Comparison of ENCODE assay signal across 21 cellular contexts in the genomic region with DNA sequence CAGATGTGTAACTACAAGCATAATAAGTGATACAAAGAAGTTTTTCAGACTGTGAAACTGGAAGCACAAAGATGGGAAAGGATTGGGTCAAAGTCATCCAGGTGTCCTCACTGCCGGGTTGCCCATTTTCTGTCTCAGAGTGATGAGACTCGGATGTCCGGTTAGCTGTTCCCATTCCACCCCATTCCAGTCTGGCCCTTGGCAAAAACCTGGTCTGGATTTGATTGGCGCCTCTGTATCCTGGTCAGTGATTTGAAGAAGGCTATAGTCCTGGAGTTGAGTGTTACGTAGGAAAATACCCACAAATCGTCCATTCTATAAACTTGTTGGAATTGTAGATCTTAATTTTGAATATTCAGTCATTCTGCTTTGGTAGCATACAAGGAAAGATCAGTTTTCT. TPM values are rescaled to one million over a fixed set of nuclear protein-coding genes. Genes with fewer than 3 reads are reported as not detected.
"Had no signal": no experiment of that assay in that cellular context is flagged by ENCODE, and none has a peak within 500 bp of the region (broad histone marks: within the 10 kb centered on the region; RNA-seq: fewer than 3 reads in every experiment).

No MANE protein-coding gene starts in this region.

- H3K4me3 Mint-ChIP-seq: activated CD4-positive, alpha-beta memory T cell treated with anti-CD3 and anti-CD28 coated beads for 36 hours; activated CD8-positive, alpha-beta memory T cell treated with anti-CD3 and anti-CD28 coated beads, Interleukin-2, amount 10 ng/mL, durations not matched to agents 7 days and 5 days; activated naive CD4-positive, alpha-beta T cell treated with anti-CD3 and anti-CD28 coated beads, Interleukin-2, amount 50 U/mL, for 24 hours; nephron; stimulated activated effector memory CD8-positive, alpha-beta T cell treated with anti-CD3 and anti-CD28 coated beads, Interleukin-12 subunit alpha, Interleukin-12 subunit beta, amount 100 ng/mL, for 72 hours had no signal

- H3K27me3 ChIP-seq: ascending aorta, brain microvascular endothelial cell, foreskin keratinocyte, right lobe of liver, transverse colon had no signal

- H3K27me3 Mint-ChIP-seq: activated CD4-positive, alpha-beta memory T cell treated with anti-CD3 and anti-CD28 coated beads for 36 hours; activated CD8-positive, alpha-beta memory T cell treated with anti-CD3 and anti-CD28 coated beads, Interleukin-2, amount 10 ng/mL, durations not matched to agents 7 days and 5 days; activated naive CD4-positive, alpha-beta T cell treated with anti-CD3 and anti-CD28 coated beads, Interleukin-2, amount 50 U/mL, for 24 hours had no signal

- ATAC-seq: activated CD8-positive, alpha-beta memory T cell treated with anti-CD3 and anti-CD28 coated beads, Interleukin-2, amount 10 ng/mL, durations not matched to agents 7 days and 5 days; foreskin keratinocyte; stimulated activated effector memory CD8-positive, alpha-beta T cell treated with anti-CD3 and anti-CD28 coated beads, Interleukin-12 subunit alpha, Interleukin-12 subunit beta, amount 100 ng/mL, for 72 hours had no signal

- H3K27ac Mint-ChIP-seq: activated CD4-positive, alpha-beta memory T cell treated with anti-CD3 and anti-CD28 coated beads for 36 hours; activated CD8-positive, alpha-beta memory T cell treated with anti-CD3 and anti-CD28 coated beads, Interleukin-2, amount 10 ng/mL, durations not matched to agents 7 days and 5 days; stimulated activated effector memory CD8-positive, alpha-beta T cell treated with anti-CD3 and anti-CD28 coated beads, Interleukin-12 subunit alpha, Interleukin-12 subunit beta, amount 100 ng/mL, for 72 hours had no signal

- H3K4me1 Mint-ChIP-seq: nephron had no signal

- H3K27ac ChIP-seq: ascending aorta, brain microvascular endothelial cell, foreskin keratinocyte, parathyroid adenoma had no signal

- DNase-seq: activated CD4-positive, alpha-beta memory T cell treated with anti-CD3 and anti-CD28 coated beads for 36 hours; activated CD4-positive, alpha-beta T cell treated with anti-CD3 and anti-CD28 coated beads for 48 hours; activated CD8-positive, alpha-beta memory T cell treated with anti-CD3 and anti-CD28 coated beads, Interleukin-2, amount 10 ng/mL, durations not matched to agents 7 days and 5 days; activated gamma-delta T cell treated with Interleukin-2 at 50 U/mL for 16 hours; brain microvascular endothelial cell; caudate nucleus; effector memory CD4-positive, alpha-beta T cell; foreskin keratinocyte; mammary epithelial cell; right lobe of liver; small intestine; stimulated activated CD4-positive, alpha-beta T cell treated with anti-CD3 and anti-CD28 coated beads, Interleukin-2, amount 100 ng/mL, for 24 hours; T-helper 1 cell; T-helper 9 cell; transverse colon had no signal

- H3K9me3 Mint-ChIP-seq: activated CD4-positive, alpha-beta memory T cell treated with anti-CD3 and anti-CD28 coated beads for 36 hours; activated naive CD4-positive, alpha-beta T cell treated with anti-CD3 and anti-CD28 coated beads, Interleukin-2, amount 50 U/mL, for 24 hours; nephron; stimulated activated effector memory CD8-positive, alpha-beta T cell treated with anti-CD3 and anti-CD28 coated beads, Interleukin-12 subunit alpha, Interleukin-12 subunit beta, amount 100 ng/mL, for 72 hours had no signal

- H3K4me3 ChIP-seq: ascending aorta, left ventricle myocardium inferior, right lobe of liver, transverse colon had no signal

RNA-seq across cellular contexts. Expression of a gene that starts 33.5 kb away (rescaled TPM):
- total RNA-seq: ascending aorta had no signal
